24 cellular contexts compared by ENCODE assay signal in genomic region chr5:35030426-35030825, GRCh38. TPM values are rescaled to one million over a fixed set of nuclear protein-coding genes. Genes with fewer than 3 reads are reported as not detected.
A peak's percentile ranks its signal among the peaks of the same experiment; 100 is the strongest.
DNase-seq lines count a peak whose midpoint lies in the region; ATAC-seq, FAIRE-seq and TF ChIP-seq lines count a peak whose summit lies in the region.
"Had no signal": no experiment of that assay in that cellular context is flagged by ENCODE, and none has a peak within 500 bp of the region (broad histone marks: within the 10 kb centered on the region; RNA-seq: fewer than 3 reads in every experiment).

No MANE protein-coding gene starts in this region.

- in situ Hi-C loops in HepG2 (cut with HindIII; ENCODE audit: extremely low pct_ligation_motif_present, low pct_unique_long_range_greater_than_20kb) (no loop called here), K562 (cut with MboI) (no loop called here), GM23248 (cut with MboI) (no loop called here)

- H3K27ac ChIP-seq in HepG2 (ENCODE audit: extremely low read length, insufficient read depth, low read length) (no peak overlapping the region), right lobe of liver (no peak overlapping the region), K562 (ENCODE audit: extremely low read depth, low read depth, low read length) (no peak overlapping the region), GM23248 (no peak overlapping the region; the same call in 1 of the 2 replicates), smooth muscle cell (ENCODE audit: low read depth) (no peak overlapping the region), body of pancreas (no peak overlapping the region)
- H3K27ac ChIP-seq: ascending aorta, coronary artery, gastrocnemius medialis had no signal

- TF ChIP-seq CTCF in HepG2 (CRISPR knock-in tag; IDR thresholded peaks at IDR 0.05) = peak; percentile 36
- peak in 2 of 4 donors; percentile 18 to 19 for TF ChIP-seq CTCF in right lobe of liver (IDR thresholded peaks at IDR 0.05)
- TF ChIP-seq CTCF in K562 (IDR thresholded peaks at IDR 0.05 in 2 of 3, conservative IDR thresholded peaks at IDR 0.05 in 1 of 3; ENCODE audit: insufficient read depth in 2 of 3, low read depth in 1 of 3, low read length in 3 of 3) = peak in 1 of 3 experiments; percentile 30; a peak in 1 of 6 replicates
- no peak for TF ChIP-seq CTCF in smooth muscle cell (IDR thresholded peaks at IDR 0.05; ENCODE audit: borderline replicate concordance, insufficient read depth, poor library complexity, severe bottlenecking)
- TF ChIP-seq CTCF in body of pancreas (IDR thresholded peaks at IDR 0.05) = peak in 1 of 7 experiments; percentile 3

- BruUV-seq in HepG2 (replicated peaks; lab: Mats Ljungman, UMichigan) = no TSS peak
- no TSS peak for BruUV-seq in K562 (replicated peaks; lab: Mats Ljungman, UMichigan)

- no peaks in the 10 kb centered on the region for H4K20me1 ChIP-seq in HepG2 (ENCODE audit: insufficient read depth, low read length)
- no peaks in the 10 kb centered on the region for H4K20me1 ChIP-seq in K562 (replicated peaks; ENCODE audit: control insufficient read depth, insufficient read depth, low read length)
- no peaks in the 10 kb centered on the region for H4K20me1 ChIP-seq in GM23248 (ENCODE audit: insufficient read depth)
- no peaks in the 10 kb centered on the region for H4K20me1 ChIP-seq in smooth muscle cell (ENCODE audit: low read depth)

- TF ChIP-seq RAD21 in HepG2 (CRISPR knock-in tag; IDR thresholded peaks at IDR 0.05) (no peak), K562 (CRISPR knock-in tag; conservative IDR thresholded peaks at IDR 0.05 in 1 of 2, IDR thresholded peaks at IDR 0.05 in 1 of 2) (peak in 1 of 2 experiments; percentile 37; a peak in 1 of 4 replicates)

- H3K79me2 ChIP-seq in HepG2 (ENCODE audit: insufficient read depth, low read length) = no peaks in the 10 kb centered on the region
- no peaks in the 10 kb centered on the region for H3K79me2 ChIP-seq in K562 (ENCODE audit: control insufficient read depth, insufficient read depth, low read length)
- no peaks in the 10 kb centered on the region for H3K79me2 ChIP-seq in GM23248 (ENCODE audit: insufficient read depth)
- H3K79me2 ChIP-seq in smooth muscle cell (ENCODE audit: low read depth) = no peaks in the 10 kb centered on the region

- H3K9ac ChIP-seq in HepG2 (ENCODE audit: insufficient read depth, low read depth, low read length) = no peak overlapping the region
- no peak overlapping the region for H3K9ac ChIP-seq in K562 (ENCODE audit: insufficient read depth in 1 of 2, low read depth in 2 of 2, low read length in 2 of 2)
- H3K9ac ChIP-seq in GM23248 = no peak overlapping the region
- no peak overlapping the region for H3K9ac ChIP-seq in smooth muscle cell (ENCODE audit: low read depth)

- H3K27me3 ChIP-seq in HepG2 (ENCODE audit: control insufficient read depth in 1 of 2, insufficient read depth in 2 of 2, low read length in 2 of 2) = no peaks in the 10 kb centered on the region; a peak in 1 of 5 replicates
- no peaks in the 10 kb centered on the region for H3K27me3 ChIP-seq in right lobe of liver
- peaks cover 8 to 31% of the 10 kb centered on the region in 2 experiments; a peak in 3 of 5 replicates for H3K27me3 ChIP-seq in K562 (ENCODE audit: control insufficient read depth in 2 of 2, insufficient read depth in 2 of 2, low read length in 2 of 2)
- H3K27me3 ChIP-seq in GM23248 (replicated peaks; ENCODE audit: insufficient read depth) = no peaks in the 10 kb centered on the region
- H3K27me3 ChIP-seq in smooth muscle cell (ENCODE audit: low read depth) = no peaks in the 10 kb centered on the region
- H3K27me3 ChIP-seq in body of pancreas = no peaks in the 10 kb centered on the region
- H3K27me3 ChIP-seq: ascending aorta, gastrocnemius medialis had no signal

- H3K4me3 ChIP-seq in HepG2 (replicated peaks in 1 of 3; ENCODE audit: insufficient read depth in 1 of 3, low read depth in 2 of 3, low read length in 3 of 3) (no peak overlapping the region), right lobe of liver (no peak overlapping the region), K562 (no peak overlapping the region), GM23248 (no peak overlapping the region), smooth muscle cell (no peak overlapping the region), body of pancreas (no peak overlapping the region)
- H3K4me3 ChIP-seq: ascending aorta, coronary artery, gastrocnemius medialis had no signal

- POLR2A ChIA-PET in HepG2 (lab: Yijun Ruan, JAX) (no interaction called here), K562 (lab: Yijun Ruan, JAX) (no interaction called here)

- H3K9me1 ChIP-seq in K562 (ENCODE audit: control insufficient read depth, insufficient read depth, low read length) = no peaks in the 10 kb centered on the region

- 86% methylated on average over 7 of the region's 7 CpGs for WGBS in HepG2 (ENCODE audit: low lambda C conversion rate)
- WGBS in right lobe of liver (ENCODE audit: insufficient coverage, low coverage, low lambda C conversion rate, missing lambda C conversion rate) = 91% methylated on average over 7 of the region's 7 CpGs
- WGBS in K562 (ENCODE audit: insufficient coverage, low coverage, missing lambda C conversion rate) = 2% methylated on average over 7 of the region's 7 CpGs
- 100% methylated on average over 7 of the region's 7 CpGs for WGBS in GM23248 (ENCODE audit: low coverage in 1 of 2, low lambda C conversion rate in 2 of 2, missing lambda C conversion rate in 2 of 2), 2 experiments
- WGBS in smooth muscle cell (ENCODE audit: low lambda C conversion rate) = 97% methylated on average over 7 of the region's 7 CpGs
- 94 to 97% methylated on average over 7 of the region's 7 CpGs for WGBS in body of pancreas, 2 donors

- H3K36me3 ChIP-seq in HepG2 (replicated peaks in 1 of 2; ENCODE audit: control insufficient read depth in 1 of 2, insufficient read depth in 2 of 2, low read length in 2 of 2) = no peaks in the 10 kb centered on the region
- peaks cover 0 to 24% (median 7%) of the 10 kb centered on the region in 4 donors for H3K36me3 ChIP-seq in right lobe of liver
- H3K36me3 ChIP-seq in K562 (ENCODE audit: control insufficient read depth, insufficient read depth, low read length) = no peaks in the 10 kb centered on the region
- no peaks in the 10 kb centered on the region for H3K36me3 ChIP-seq in GM23248 (ENCODE audit: low read depth)
- no peaks in the 10 kb centered on the region for H3K36me3 ChIP-seq in smooth muscle cell (ENCODE audit: low read depth)
- no peaks in the 10 kb centered on the region for H3K36me3 ChIP-seq in body of pancreas (replicated peaks in 1 of 2; ENCODE audit: insufficient read depth in 1 of 2, low read depth in 2 of 2)
- H3K36me3 ChIP-seq: ascending aorta, gastrocnemius medialis had no signal

- DNase-seq in HepG2 (ENCODE audit: low spot score) (no peak), right lobe of liver (no peak), NAMALWA (ENCODE audit: low spot score) (peak; percentile 11), K562 (ENCODE audit: extremely low read depth in 1 of 4, low spot score in 3 of 4) (peak in 1 of 4 experiments; percentile 3), GM23248 (no peak), smooth muscle cell (lab: John Stamatoyannopoulos, UW; ENCODE audit: unreplicated experiment) (no peak), body of pancreas (no peak)
- DNase-seq: activated CD4-positive, alpha-beta T cell treated with anti-CD3 and anti-CD28 coated beads for 36 hours; activated gamma-delta T cell treated with Interleukin-2 at 50 U/mL for 16 hours; gastrocnemius medialis; GDM1; H7; left ventricle myocardium superior; MM.1S; naive B cell; NCI-H2107; Right ventricle myocardium superior; stimulated activated naive CD4-positive, alpha-beta T cell had no signal

- H3K9me2 ChIP-seq in GM23248 (ENCODE audit: insufficient read depth) = no peaks in the 10 kb centered on the region

- CTCF ChIA-PET in HepG2 (lab: Yijun Ruan, JAX; ENCODE audit: low intra/inter-chr PET ratio, low total read pairs) (no interaction called here), K562 (lab: Yijun Ruan, JAX; ENCODE audit: low intra/inter-chr PET ratio) (no interaction called here)

- H3K4me2 ChIP-seq in HepG2 (ENCODE audit: low read depth, low read length) (no peak overlapping the region), K562 (ENCODE audit: insufficient read depth, low read length) (no peak overlapping the region), GM23248 (ENCODE audit: unreplicated experiment) (no peak overlapping the region), smooth muscle cell (no peak overlapping the region)

- peaks cover 28% of the 10 kb centered on the region for H3K4me1 ChIP-seq in HepG2 (ENCODE audit: insufficient read depth, low read length)
- H3K4me1 ChIP-seq in right lobe of liver = peaks cover 0 to 25% (median 10%) of the 10 kb centered on the region in 4 donors
- H3K4me1 ChIP-seq in K562 (replicated peaks in 1 of 2; ENCODE audit: control insufficient read depth in 2 of 2, insufficient read depth in 2 of 2, low read length in 2 of 2) = no peaks in the 10 kb centered on the region
- peaks cover 21% of the 10 kb centered on the region for H3K4me1 ChIP-seq in GM23248 (ENCODE audit: insufficient read depth)
- H3K4me1 ChIP-seq in smooth muscle cell (ENCODE audit: low read depth) = no peaks in the 10 kb centered on the region
- peaks cover 20% of the 10 kb centered on the region for H3K4me1 ChIP-seq in body of pancreas
- H3K4me1 ChIP-seq: ascending aorta, gastrocnemius medialis had no signal

- H3F3A ChIP-seq in GM23248 (ENCODE audit: insufficient read depth) (peaks cover 20% of the 10 kb centered on the region), smooth muscle cell (ENCODE audit: low read depth) (peaks cover 4% of the 10 kb centered on the region)

- H2AFZ ChIP-seq in HepG2 (ENCODE audit: low read length) = no peak overlapping the region
- H2AFZ ChIP-seq in K562 (ENCODE audit: low read depth, low read length) = no peak overlapping the region
- H2AFZ ChIP-seq in GM23248 = no peak overlapping the region
- H2AFZ ChIP-seq in smooth muscle cell (ENCODE audit: low read depth) = no peak overlapping the region

- TF ChIP-seq EP300 in HepG2 (IDR thresholded peaks at IDR 0.05; ENCODE audit: low read depth in 2 of 2, low read length in 2 of 2) (no peak), HepG2 (CRISPR knock-in tag; IDR thresholded peaks at IDR 0.05; ENCODE audit: borderline replicate concordance) (no peak), K562 (IDR thresholded peaks at IDR 0.05; ENCODE audit: low read length) (no peak)

- no peak for TF ChIP-seq POLR2A in HepG2 (IDR thresholded peaks at IDR 0.05; ENCODE audit: insufficient read depth in 1 of 2, low read depth in 2 of 2, low read length in 2 of 2)
- no peak for TF ChIP-seq POLR2A in right lobe of liver (IDR thresholded peaks at IDR 0.05)
- TF ChIP-seq POLR2A in K562 (conservative IDR thresholded peaks at IDR 0.05) = no peak
- TF ChIP-seq POLR2A in body of pancreas (IDR thresholded peaks at IDR 0.05) = no peak

- intact Hi-C loops in HepG2 (cut with micrococcal nuclease; ENCODE audit: unreplicated experiment) = no loop called here
- intact Hi-C loops in right lobe of liver (cut with DNase I) = no loop called here
- intact Hi-C loops in K562 (cut with micrococcal nuclease) = no loop called here
- intact Hi-C loops in body of pancreas (cut with DNase I) = no loop called here

- FAIRE-seq in HepG2 (lab: Jason Lieb, UNC) = no peak
- FAIRE-seq in K562 (lab: Jason Lieb, UNC) = no peak
- FAIRE-seq: endothelial cell of umbilical vein had no signal

- ATAC-seq in HepG2 (peak; percentile 57; the same call in 1 of the 3 replicates), right lobe of liver (no peak), K562 (peak; percentile 63), HG03342 (IDR thresholded peaks at IDR 0.05; ENCODE audit: unreplicated experiment) (no peak), body of pancreas (no peak)
- ATAC-seq: activated CD4-positive, alpha-beta T cell treated with anti-CD3 and anti-CD28 coated beads for 36 hours; gastrocnemius medialis; left ventricle myocardium superior had no signal

- H3K9me3 ChIP-seq in HepG2 (ENCODE audit: low read length) (no peaks in the 10 kb centered on the region), right lobe of liver (no peaks in the 10 kb centered on the region), K562 (replicated peaks; ENCODE audit: control insufficient read depth, insufficient read depth, low read depth, low read length) (no peaks in the 10 kb centered on the region), GM23248 (ENCODE audit: low read depth) (no peaks in the 10 kb centered on the region), smooth muscle cell (replicated peaks; ENCODE audit: low read depth) (no peaks in the 10 kb centered on the region), body of pancreas (no peaks in the 10 kb centered on the region)
- H3K9me3 ChIP-seq: ascending aorta, gastrocnemius medialis had no signal

RNA-seq across cellular contexts. Expression of gene AGXT2, which starts 17.3 kb away (rescaled TPM):
- total RNA-seq in HepG2 (2016; rRNA removed; fragmentation: Illumina TruSeq; extraction: Trizol) = 0.13 TPM in 1 of 2 replicates, not detected in the other
- not detected in 2 replicates for total RNA-seq in HepG2 (2016; cell fraction: cytosol; rRNA removed; fragmentation: Illumina TruSeq; extraction: Trizol; ENCODE audit: low read depth)
- total RNA-seq in HepG2 (2016; cell fraction: insoluble cytoplasmic fraction; rRNA removed; fragmentation: Illumina TruSeq; extraction: Trizol) = 0.19 TPM in 1 of 2 replicates, not detected in the other
- total RNA-seq in HepG2 (2016; cell fraction: membrane; rRNA removed; fragmentation: Illumina TruSeq; extraction: Trizol) = not detected in 2 replicates
- not detected in 2 replicates for total RNA-seq in HepG2 (2016; cell fraction: nucleus; rRNA removed; fragmentation: Illumina TruSeq; extraction: Trizol)
- 0.04 and 0.05 TPM in 2 replicates for polyA plus RNA-seq in HepG2 (2011; rRNA removed)
- polyA plus RNA-seq in HepG2 (2011; cell fraction: cytosol; rRNA removed) = not detected in 2 replicates
- not detected in 2 replicates for polyA plus RNA-seq in HepG2 (2011; cell fraction: nucleus; rRNA removed)
- 0.19 TPM in 1 of 2 replicates, not detected in the other for polyA plus RNA-seq in HepG2 (2012)
- not detected in 2 replicates for polyA plus RNA-seq in HepG2 (2016; cell fraction: cytosol; fragmentation: Illumina TruSeq; extraction: Trizol; ENCODE audit: low read depth)
- 0.14 and 0.30 TPM in 2 replicates for polyA plus RNA-seq in HepG2 (2016; cell fraction: insoluble cytoplasmic fraction; fragmentation: Illumina TruSeq; extraction: Trizol; ENCODE audit: low read depth)
- not detected in 2 replicates for polyA plus RNA-seq in HepG2 (2016; cell fraction: membrane; fragmentation: Illumina TruSeq; extraction: Trizol; ENCODE audit: low read depth)
- not detected in 2 replicates for polyA plus RNA-seq in HepG2 (2016; cell fraction: nucleus; fragmentation: Illumina TruSeq; extraction: Trizol; ENCODE audit: insufficient read depth, low read depth)
- 0.08 TPM in 1 of 2 replicates, not detected in the other for polyA minus RNA-seq in HepG2 (2011; rRNA and poly(A)+ RNA removed; ENCODE audit: low replicate concordance)
- not detected in 2 replicates for polyA minus RNA-seq in HepG2 (2011; cell fraction: cytosol; rRNA and poly(A)+ RNA removed)
- polyA minus RNA-seq in HepG2 (2011; cell fraction: nucleus; rRNA and poly(A)+ RNA removed) = not detected in 2 replicates
- 10 to 100 TPM; 24.7 to 88.2 (median 55.8) TPM for total RNA-seq in right lobe of liver
- total RNA-seq in K562 (2011; cell fraction: chromatin; rRNA removed; ENCODE audit: low replicate concordance) = not detected in 2 replicates
- not detected in 2 replicates for total RNA-seq in K562 (2011; cell fraction: nucleolus; rRNA removed)
- not detected in 2 replicates for total RNA-seq in K562 (2011; cell fraction: nucleoplasm; rRNA removed)
- total RNA-seq in K562 (2014; rRNA removed) = not detected in 2 replicates
- total RNA-seq in K562 (2014; rRNA removed; fragmentation: Illumina TruSeq; extraction: Trizol) = not detected in 2 replicates
- total RNA-seq in K562 (2015; rRNA removed; fragmentation: Illumina TruSeq; extraction: Trizol) = not detected in 2 replicates
- not detected in 2 replicates for total RNA-seq in K562 (2021)
- polyA plus RNA-seq in K562 (2011; rRNA removed) = not detected in 2 replicates
- polyA plus RNA-seq in K562 (2011; cell fraction: cytosol; rRNA removed) = not detected in 2 replicates
- polyA plus RNA-seq in K562 (2011; cell fraction: nucleus; rRNA removed) = not detected in 2 replicates
- not detected in 2 replicates for polyA plus RNA-seq in K562 (2012)
- not detected in 2 replicates for polyA plus RNA-seq in K562 (2014; fragmentation: Illumina TruSeq; extraction: Trizol)
- not detected for polyA plus RNA-seq in K562 (2014; fragmentation: Nextera tagmentation; extraction: Ambion mirVana)
- not detected in 2 replicates for polyA plus RNA-seq in K562 (2014; rRNA removed)
- polyA minus RNA-seq in K562 (2011; rRNA and poly(A)+ RNA removed) = not detected in 2 replicates
- polyA minus RNA-seq in K562 (2011; cell fraction: cytosol; rRNA and poly(A)+ RNA removed) = not detected in 2 replicates
- polyA minus RNA-seq in K562 (2011; cell fraction: nucleus; rRNA and poly(A)+ RNA removed) = not detected in 2 replicates
- not detected in 2 replicates for total RNA-seq in GM23248 (2014; rRNA removed; shearing (Covaris generic))
- polyA plus RNA-seq in GM23248 (2016; fragmentation: Nextera tagmentation; extraction: Ambion mirVana) = not detected in 2 replicates
- not detected in 2 replicates for total RNA-seq in smooth muscle cell
- not detected in 2 replicates for polyA plus RNA-seq in smooth muscle cell
- total RNA-seq in body of pancreas = not detected
- total RNA-seq: activated CD4-positive, alpha-beta T cell treated with anti-CD3 and anti-CD28 coated beads for 36 hours; ascending aorta; endothelial cell of umbilical vein; H7; left ventricle myocardium superior; pulmonary artery endothelial cell; Right ventricle myocardium superior had no signal
- polyA plus RNA-seq: AG04450, endothelial cell of umbilical vein had no signal

Comparison
In these comparisons a context has a peak if more than half of its experiments do, and no peak if none do; other contexts are left out.
1. ATAC-seq: peak in HepG2 (single experiment) and K562 (single experiment); none in right lobe of liver (0 of 4), HG03342 (single experiment) and body of pancreas (single experiment).
2. RNA of gene AGXT2, which starts 17.3 kb away (total RNA-seq): 24.7 to 88.2 TPM in right lobe of liver; 0.13 to 0.19 TPM in HepG2, not detected in K562, not detected in GM23248, not detected in smooth muscle cell and not detected in body of pancreas; every median in the first group is over 10 times any median in the second.
3. Of the 241 proteins assayed by ChIP-seq in both HepG2 and K562: peak only in HepG2: STAG1; only in K562: none; in both: none; in neither: 238; mixed calls (peak in some experiments, not most) for 2.